ENCODE assay signal across 7 cellular contexts in the genomic region with DNA sequence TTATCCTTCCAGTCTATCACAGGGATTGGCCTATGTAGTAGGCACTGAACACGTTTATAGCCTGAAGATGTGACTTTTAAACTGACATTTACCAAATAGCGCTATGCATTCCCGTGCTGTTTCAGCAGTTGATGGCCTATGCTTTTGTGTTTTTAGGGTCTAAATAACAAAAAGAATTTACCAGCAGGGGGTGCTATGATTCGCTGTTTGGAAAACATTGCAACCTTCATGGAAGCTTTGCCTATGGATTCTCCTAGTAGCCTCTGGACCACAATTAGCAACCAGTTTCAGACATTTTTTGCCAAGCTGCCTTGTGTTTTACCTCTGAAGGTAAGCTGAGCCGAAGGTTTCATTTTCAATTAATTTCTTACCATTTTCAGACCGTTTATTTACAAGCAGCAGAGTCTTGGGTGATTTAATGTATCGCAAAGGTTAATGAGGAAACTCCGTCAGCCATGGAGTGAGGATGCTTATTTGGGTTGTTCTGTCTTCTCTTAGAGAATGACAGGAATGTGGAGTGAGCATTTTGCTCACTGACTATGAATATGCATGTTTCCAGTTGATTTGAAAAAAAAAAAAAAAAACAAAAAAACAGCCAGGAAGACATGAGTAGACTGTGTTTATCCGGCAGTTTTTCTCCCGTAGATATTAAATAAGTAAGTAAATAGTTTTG.
DNase-seq lines count a peak whose midpoint lies in the region; ATAC-seq and TF ChIP-seq lines count a peak whose summit lies in the region.

No MANE protein-coding gene starts in this region.

- peaks cover 33% of the 10 kb centered on the region for H3K27me3 ChIP-seq in PC-3 (ENCODE audit: low read length)
- H3K27me3 ChIP-seq in esophagus muscularis mucosa, result no peaks in the 10 kb centered on the region
- no peaks in the 10 kb centered on the region for H3K27me3 ChIP-seq in neuronal stem cell (ENCODE audit: control insufficient read depth in 3 of 3, insufficient read depth in 3 of 3, low read depth in 1 of 3, low read length in 3 of 3)

- POLR2A ChIA-PET in PC-3 (lab: Charles Lee; ENCODE audit: unreplicated experiment), result no interaction called here

- 45% methylated on average over 10 of the region's 10 CpGs for WGBS in esophagus muscularis mucosa
- no CpG with 5 or more reads among the region's 10 CpGs for WGBS in neuronal stem cell (ENCODE audit: extremely low coverage in 2 of 2, insufficient read length in 2 of 2, insufficient replicate concordance in 1 of 2), 2 donors

- no peaks in the 10 kb centered on the region for H3F3A ChIP-seq in PC-3 (ENCODE audit: low read length, unreplicated experiment)

- no peak for TF ChIP-seq EP300 in esophagus muscularis mucosa (IDR thresholded peaks at IDR 0.05)

- no peaks in the 10 kb centered on the region for H4K20me1 ChIP-seq in PC-3 (ENCODE audit: low read length)

- H3K9me2 ChIP-seq in PC-3 (replicated peaks; ENCODE audit: low read length), result no peaks in the 10 kb centered on the region

- no peaks in the 10 kb centered on the region for H3K9me3 ChIP-seq in PC-3 (ENCODE audit: low read length)
- H3K9me3 ChIP-seq in esophagus muscularis mucosa, result no peaks in the 10 kb centered on the region
- H3K9me3 ChIP-seq in neuronal stem cell (replicated peaks in 1 of 2; ENCODE audit: control insufficient read depth in 2 of 2, insufficient read depth in 1 of 2, low read depth in 1 of 2, low read length in 2 of 2), result no peaks in the 10 kb centered on the region

- TF ChIP-seq CTCF in PC-3 (conservative IDR thresholded peaks at IDR 0.05; ENCODE audit: low read depth, low read length), result peak; percentile 69
- peak; percentile 60 to 71 (median 68) for TF ChIP-seq CTCF in esophagus muscularis mucosa (IDR thresholded peaks at IDR 0.05)

- H3K4ac ChIP-seq in neuronal stem cell (ENCODE audit: low read length), result no peak overlapping the region

- no peaks in the 10 kb centered on the region for H3K79me2 ChIP-seq in PC-3 (ENCODE audit: low read length)

- no peak overlapping the region for H2AK5ac ChIP-seq in neuronal stem cell (ENCODE audit: low read depth, low read length)

- TF ChIP-seq POLR2A in esophagus muscularis mucosa (IDR thresholded peaks at IDR 0.05; ENCODE audit: low read depth), result no peak

- H3K4me3 ChIP-seq in PC-3 (ENCODE audit: low read length) (no peak overlapping the region), esophagus muscularis mucosa (no peak overlapping the region), neuronal stem cell (ENCODE audit: low read length in 2 of 2) (no peak overlapping the region)

- no peak overlapping the region for H2BK5ac ChIP-seq in neuronal stem cell (ENCODE audit: low read length)

- no peak overlapping the region for H2BK12ac ChIP-seq in neuronal stem cell (ENCODE audit: low read length)

- H4K91ac ChIP-seq in neuronal stem cell (ENCODE audit: low read depth, low read length, poor library complexity), result no peak overlapping the region

- CTCF ChIA-PET in PC-3 (lab: Charles Lee), result interaction anchor here (0.6 to 0.7 kb wide), 2 partner anchors 251 to 264 kb away, joined by 4 to 5 read pairs; no protein-coding TSS in a partner anchor

- H3K27ac ChIP-seq in PC-3 (ENCODE audit: low read length) (no peak overlapping the region), esophagus muscularis mucosa (replicated peaks in 1 of 4) (no peak overlapping the region), neuronal stem cell (replicated peaks; ENCODE audit: low read length) (no peak overlapping the region)

- H4K8ac ChIP-seq in neuronal stem cell (ENCODE audit: low read depth, low read length), result no peak overlapping the region

- H2AFZ ChIP-seq in PC-3 (ENCODE audit: low read length) (no peak overlapping the region), neuronal stem cell (ENCODE audit: low read length) (no peak overlapping the region)

- no TSS peak for BruUV-seq in PC-3 (replicated peaks; lab: Mats Ljungman, UMichigan)

- H2BK120ac ChIP-seq in neuronal stem cell (ENCODE audit: low read depth, low read length), result no peak overlapping the region

- ATAC-seq in PC-3 (peak; percentile 40; the same call in 1 of the 2 replicates), HG03457 (IDR thresholded peaks at IDR 0.05; ENCODE audit: unreplicated experiment) (no peak)

- no peaks in the 10 kb centered on the region for H3K79me1 ChIP-seq in neuronal stem cell (ENCODE audit: low read depth, low read length)

- DNase-seq in EL (peak; percentile 49), HuH-7.5 (ENCODE audit: low spot score) (peak; percentile 15), PC-3 (peak; percentile 85), esophagus muscularis mucosa (ENCODE audit: extremely low spot score) (peak; percentile 21), neuronal stem cell (ENCODE audit: low spot score) (peak; percentile 74)
- no peak for DNase-seq in stimulated activated CD8-positive, alpha-beta memory T cell treated with anti-CD3 and anti-CD28 coated beads, Interleukin-4, amount 100 ng/mL, for 48 hours

- H3K18ac ChIP-seq in neuronal stem cell (ENCODE audit: low read length), result no peak overlapping the region

- no peaks in the 10 kb centered on the region for H3K4me1 ChIP-seq in PC-3 (ENCODE audit: insufficient read depth, low read length)
- H3K4me1 ChIP-seq in esophagus muscularis mucosa, result peaks cover 0 to 3% (median 0%) of the 10 kb centered on the region in 4 donors
- no peaks in the 10 kb centered on the region for H3K4me1 ChIP-seq in neuronal stem cell (ENCODE audit: control insufficient read depth in 2 of 2, insufficient read depth in 1 of 2, low read depth in 1 of 2, low read length in 2 of 2)

- no peak overlapping the region for H3K14ac ChIP-seq in neuronal stem cell (ENCODE audit: low read length)

- intact Hi-C loops in PC-3 (cut with micrococcal nuclease) (loop anchor here (5.0 kb wide), 1 partner anchor 527 kb away; no protein-coding TSS in a partner anchor), esophagus muscularis mucosa (cut with DNase I) (loop anchor here (1.0 to 10.0 kb wide), 3 partner anchors 134 to 370 kb away; partner anchors contain the start of gene OTUB2)

- H3K23ac ChIP-seq in neuronal stem cell (ENCODE audit: low read depth, low read length, poor library complexity), result no peak overlapping the region

- H3K9ac ChIP-seq in PC-3 (ENCODE audit: low read length) (no peak overlapping the region), neuronal stem cell (ENCODE audit: low read depth, low read length, poor library complexity) (no peak overlapping the region)

- H2BK15ac ChIP-seq in neuronal stem cell (ENCODE audit: low read length), result no peak overlapping the region

- H3K4me2 ChIP-seq in PC-3 (ENCODE audit: low read length) (no peak overlapping the region), neuronal stem cell (ENCODE audit: insufficient read depth, low read length, poor library complexity, severe bottlenecking) (no peak overlapping the region)

- H3K36me3 ChIP-seq in PC-3 (ENCODE audit: low read depth, low read length), result no peaks in the 10 kb centered on the region
- H3K36me3 ChIP-seq in esophagus muscularis mucosa, result no peaks in the 10 kb centered on the region
- no peaks in the 10 kb centered on the region for H3K36me3 ChIP-seq in neuronal stem cell (replicated peaks in 1 of 2; ENCODE audit: control insufficient read depth in 2 of 2, insufficient read depth in 2 of 2, low read length in 2 of 2)
